10 cellular contexts compared by ENCODE assay signal in the genomic region with DNA sequence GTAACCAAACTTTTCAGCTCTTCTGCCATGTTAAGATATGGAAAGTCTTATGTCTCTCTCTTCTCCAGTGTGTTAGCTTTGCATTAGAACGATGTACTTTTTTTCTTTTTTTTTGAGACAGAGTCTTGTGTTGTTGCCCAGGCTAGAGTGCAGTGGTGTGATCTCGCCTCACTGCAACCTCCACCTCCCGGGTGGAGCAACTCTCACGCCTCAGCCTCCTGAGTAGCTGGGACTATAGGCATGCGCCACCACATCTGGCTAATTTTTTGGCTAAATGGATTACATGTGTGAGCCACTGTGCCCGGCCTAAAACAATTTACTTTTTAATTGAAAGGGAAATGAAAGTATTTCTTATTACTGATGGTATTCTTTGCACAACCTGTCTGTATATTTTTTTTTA. TPM values are rescaled to one million over a fixed set of nuclear protein-coding genes. Genes with fewer than 3 reads are reported as not detected.
DNase-seq lines count a peak whose midpoint lies in the region; ATAC-seq and TF ChIP-seq lines count a peak whose summit lies in the region.
"Had no signal": no experiment of that assay in that cellular context is flagged by ENCODE, and none has a peak within 500 bp of the region (broad histone marks: within the 10 kb centered on the region; RNA-seq: fewer than 3 reads in every experiment).

No MANE protein-coding gene starts in this region.

- peaks cover 30 to 75% (median 64%) of the 10 kb centered on the region in 4 donors for H3K4me1 Mint-ChIP-seq in CD4-positive, CD25-positive, alpha-beta regulatory T cell
- H3K4me1 Mint-ChIP-seq in GM23338, result peaks cover 28% of the 10 kb centered on the region
- peaks cover 64% of the 10 kb centered on the region for H3K4me1 Mint-ChIP-seq in activated naive CD8-positive, alpha-beta T cell treated with anti-CD3 and anti-CD28 coated beads for 36 hours
- H3K4me1 Mint-ChIP-seq in natural killer cell treated with Interleukin-12 subunit alpha and Interleukin-12 subunit beta and Interleukin-15 and Interleukin-18, amount 100 ng/mL, for 72 hours (ENCODE audit: low read depth in 2 of 2), result peaks cover 40 to 44% of the 10 kb centered on the region in 2 donors

- no peak for DNase-seq in CD4-positive, CD25-positive, alpha-beta regulatory T cell
- DNase-seq in GM23338 (ENCODE audit: low spot score), result no peak
- DNase-seq in activated naive CD8-positive, alpha-beta T cell treated with anti-CD3 and anti-CD28 coated beads for 36 hours, result no peak
- DNase-seq in natural killer cell treated with Interleukin-12 subunit alpha and Interleukin-12 subunit beta and Interleukin-15 and Interleukin-18, amount 100 ng/mL, for 72 hours (ENCODE audit: low spot score), result peak; percentile 63
- no peak for DNase-seq in mesenteric fat pad (ENCODE audit: low spot score)
- no peak for DNase-seq in effector CD8-positive, alpha-beta T cell (lab: John Stamatoyannopoulos, UW)
- no peak for DNase-seq in omental fat pad (ENCODE audit: low spot score)
- DNase-seq: MM.1S, NCI-H748 treated with DMSO at 0.1 percent for 48 hours had no signal

- H3K36me3 ChIP-seq in CD4-positive, CD25-positive, alpha-beta regulatory T cell (ENCODE audit: control insufficient read depth, insufficient read depth, low read length), result peaks cover 3% of the 10 kb centered on the region
- no peaks in the 10 kb centered on the region for H3K36me3 ChIP-seq in GM23338 (ENCODE audit: insufficient read depth)

- no peaks in the 10 kb centered on the region; the same call in 1 of the 2 replicates for H3F3A ChIP-seq in GM23338 (replicated peaks; ENCODE audit: low read depth)

- H3K27ac Mint-ChIP-seq in CD4-positive, CD25-positive, alpha-beta regulatory T cell, result peak overlapping the region in 2 of 3 donors; percentile 47 to 59
- peak overlapping the region; percentile 39; the same call in 1 of the 2 replicates for H3K27ac Mint-ChIP-seq in GM23338
- H3K27ac Mint-ChIP-seq in activated naive CD8-positive, alpha-beta T cell treated with anti-CD3 and anti-CD28 coated beads for 36 hours, result peak overlapping the region; percentile 66
- peak overlapping the region; percentile 51 to 74 for H3K27ac Mint-ChIP-seq in natural killer cell treated with Interleukin-12 subunit alpha and Interleukin-12 subunit beta and Interleukin-15 and Interleukin-18, amount 100 ng/mL, for 72 hours

- no peaks in the 10 kb centered on the region for H3K27me3 Mint-ChIP-seq in CD4-positive, CD25-positive, alpha-beta regulatory T cell
- H3K27me3 Mint-ChIP-seq in GM23338 (ENCODE audit: insufficient read depth, low read depth, poor library complexity), result peaks cover 6% of the 10 kb centered on the region
- no peaks in the 10 kb centered on the region for H3K27me3 Mint-ChIP-seq in activated naive CD8-positive, alpha-beta T cell treated with anti-CD3 and anti-CD28 coated beads for 36 hours
- no peaks in the 10 kb centered on the region for H3K27me3 Mint-ChIP-seq in natural killer cell treated with Interleukin-12 subunit alpha and Interleukin-12 subunit beta and Interleukin-15 and Interleukin-18, amount 100 ng/mL, for 72 hours

- H3K4me2 ChIP-seq in GM23338, result no peak overlapping the region

- H3K4me3 Mint-ChIP-seq in CD4-positive, CD25-positive, alpha-beta regulatory T cell, result peak overlapping the region in 3 of 4 donors; percentile 1 to 32 (median 10)
- no peak overlapping the region for H3K4me3 Mint-ChIP-seq in GM23338
- H3K4me3 Mint-ChIP-seq in activated naive CD8-positive, alpha-beta T cell treated with anti-CD3 and anti-CD28 coated beads for 36 hours, result no peak overlapping the region
- no peak overlapping the region for H3K4me3 Mint-ChIP-seq in natural killer cell treated with Interleukin-12 subunit alpha and Interleukin-12 subunit beta and Interleukin-15 and Interleukin-18, amount 100 ng/mL, for 72 hours

- H2AFZ ChIP-seq in GM23338, result no peak overlapping the region

- no peaks in the 10 kb centered on the region for H3K9me2 ChIP-seq in GM23338 (ENCODE audit: insufficient read depth)

- no peak overlapping the region for H3K4me3 ChIP-seq in CD4-positive, CD25-positive, alpha-beta regulatory T cell (ENCODE audit: low read depth, low read length)
- no peak overlapping the region for H3K4me3 ChIP-seq in GM23338
- H3K4me3 ChIP-seq: cardiac muscle cell had no signal

- TF ChIP-seq CTCF in GM23338 (conservative IDR thresholded peaks at IDR 0.05; ENCODE audit: low read depth in 2 of 2) (no peak), omental fat pad (IDR thresholded peaks at IDR 0.05) (no peak)

- peaks cover 97% of the 10 kb centered on the region for H3K79me2 ChIP-seq in GM23338 (replicated peaks; ENCODE audit: insufficient read depth)

- H3K36me3 Mint-ChIP-seq in CD4-positive, CD25-positive, alpha-beta regulatory T cell, result peaks cover 9% of the 10 kb centered on the region
- H3K36me3 Mint-ChIP-seq in GM23338 (ENCODE audit: low read depth), result no peaks in the 10 kb centered on the region
- peaks cover 16% of the 10 kb centered on the region for H3K36me3 Mint-ChIP-seq in activated naive CD8-positive, alpha-beta T cell treated with anti-CD3 and anti-CD28 coated beads for 36 hours
- no peaks in the 10 kb centered on the region for H3K36me3 Mint-ChIP-seq in natural killer cell treated with Interleukin-12 subunit alpha and Interleukin-12 subunit beta and Interleukin-15 and Interleukin-18, amount 100 ng/mL, for 72 hours

- H3K9me3 Mint-ChIP-seq in CD4-positive, CD25-positive, alpha-beta regulatory T cell, result no peaks in the 10 kb centered on the region
- no peaks in the 10 kb centered on the region for H3K9me3 Mint-ChIP-seq in GM23338
- no peaks in the 10 kb centered on the region for H3K9me3 Mint-ChIP-seq in activated naive CD8-positive, alpha-beta T cell treated with anti-CD3 and anti-CD28 coated beads for 36 hours
- H3K9me3 Mint-ChIP-seq in natural killer cell treated with Interleukin-12 subunit alpha and Interleukin-12 subunit beta and Interleukin-15 and Interleukin-18, amount 100 ng/mL, for 72 hours, result no peaks in the 10 kb centered on the region

- H3K27me3 ChIP-seq in CD4-positive, CD25-positive, alpha-beta regulatory T cell (ENCODE audit: control insufficient read depth, insufficient read depth, low read length), result no peaks in the 10 kb centered on the region
- H3K27me3 ChIP-seq in GM23338 (ENCODE audit: insufficient read depth), result no peaks in the 10 kb centered on the region
- H3K27me3 ChIP-seq: cardiac muscle cell had no signal

- peak overlapping the region; percentile 37 for H3K27ac ChIP-seq in CD4-positive, CD25-positive, alpha-beta regulatory T cell (ENCODE audit: insufficient read depth, low read length, poor library complexity, severe bottlenecking)
- 0 out of 2 replicates have a peak overlapping the region, but pooled peaks have one; percentile 13 for H3K27ac ChIP-seq in GM23338 (ENCODE audit: low read depth)
- H3K27ac ChIP-seq: cardiac muscle cell had no signal

- no peak for ATAC-seq in CD4-positive, CD25-positive, alpha-beta regulatory T cell (ENCODE audit: low read depth in 2 of 2)
- ATAC-seq in GM23338 (no peak), omental fat pad (ENCODE audit: low FRiP score) (no peak)
- peak; percentile 43 to 77 for ATAC-seq in natural killer cell treated with Interleukin-12 subunit alpha and Interleukin-12 subunit beta and Interleukin-15 and Interleukin-18, amount 100 ng/mL, for 72 hours

- H3K4me1 ChIP-seq in CD4-positive, CD25-positive, alpha-beta regulatory T cell (ENCODE audit: control insufficient read depth, insufficient read depth, low read length, poor library complexity, severe bottlenecking), result peaks cover 35% of the 10 kb centered on the region
- H3K4me1 ChIP-seq in GM23338 (ENCODE audit: insufficient read depth), result peaks cover 19% of the 10 kb centered on the region

- H4K20me1 ChIP-seq in GM23338 (replicated peaks; ENCODE audit: insufficient read depth), result peaks cover 6% of the 10 kb centered on the region; the same call in 1 of the 2 replicates

- H3K9me3 ChIP-seq in CD4-positive, CD25-positive, alpha-beta regulatory T cell (ENCODE audit: control insufficient read depth in 2 of 2, low read length in 2 of 2), result no peaks in the 10 kb centered on the region

TF ChIP-seq in GM23338, 12 proteins besides CTCF, POLR2A, EP300 and RAD21 (continues in another document):
- TF ChIP-seq, protein P1, sequence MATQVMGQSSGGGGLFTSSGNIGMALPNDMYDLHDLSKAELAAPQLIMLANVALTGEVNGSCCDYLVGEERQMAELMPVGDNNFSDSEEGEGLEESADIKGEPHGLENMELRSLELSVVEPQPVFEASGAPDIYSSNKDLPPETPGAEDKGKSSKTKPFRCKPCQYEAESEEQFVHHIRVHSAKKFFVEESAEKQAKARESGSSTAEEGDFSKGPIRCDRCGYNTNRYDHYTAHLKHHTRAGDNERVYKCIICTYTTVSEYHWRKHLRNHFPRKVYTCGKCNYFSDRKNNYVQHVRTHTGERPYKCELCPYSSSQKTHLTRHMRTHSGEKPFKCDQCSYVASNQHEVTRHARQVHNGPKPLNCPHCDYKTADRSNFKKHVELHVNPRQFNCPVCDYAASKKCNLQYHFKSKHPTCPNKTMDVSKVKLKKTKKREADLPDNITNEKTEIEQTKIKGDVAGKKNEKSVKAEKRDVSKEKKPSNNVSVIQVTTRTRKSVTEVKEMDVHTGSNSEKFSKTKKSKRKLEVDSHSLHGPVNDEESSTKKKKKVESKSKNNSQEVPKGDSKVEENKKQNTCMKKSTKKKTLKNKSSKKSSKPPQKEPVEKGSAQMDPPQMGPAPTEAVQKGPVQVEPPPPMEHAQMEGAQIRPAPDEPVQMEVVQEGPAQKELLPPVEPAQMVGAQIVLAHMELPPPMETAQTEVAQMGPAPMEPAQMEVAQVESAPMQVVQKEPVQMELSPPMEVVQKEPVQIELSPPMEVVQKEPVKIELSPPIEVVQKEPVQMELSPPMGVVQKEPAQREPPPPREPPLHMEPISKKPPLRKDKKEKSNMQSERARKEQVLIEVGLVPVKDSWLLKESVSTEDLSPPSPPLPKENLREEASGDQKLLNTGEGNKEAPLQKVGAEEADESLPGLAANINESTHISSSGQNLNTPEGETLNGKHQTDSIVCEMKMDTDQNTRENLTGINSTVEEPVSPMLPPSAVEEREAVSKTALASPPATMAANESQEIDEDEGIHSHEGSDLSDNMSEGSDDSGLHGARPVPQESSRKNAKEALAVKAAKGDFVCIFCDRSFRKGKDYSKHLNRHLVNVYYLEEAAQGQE (IDR thresholded peaks at IDR 0.05; ENCODE audit: unreplicated experiment), result no peak
- TF ChIP-seq CREB1 (CRISPR knock-in tag; IDR thresholded peaks at IDR 0.05; ENCODE audit: low read depth), result no peak
- TF ChIP-seq EZH2phosphoT487 (IDR thresholded peaks at IDR 0.05; ENCODE audit: unreplicated experiment), result no peak
- no peak for TF ChIP-seq POLR2AphosphoS5 (IDR thresholded peaks at IDR 0.05; ENCODE audit: low read depth)

RNA-seq across cellular contexts. Expression of a gene that starts 35.8 kb away (rescaled TPM):
- total RNA-seq in CD4-positive, CD25-positive, alpha-beta regulatory T cell, result 92.4 TPM
- 1 to 10 TPM; 7.4 to 9.0 (median 7.9) TPM for polyA plus RNA-seq in CD4-positive, CD25-positive, alpha-beta regulatory T cell
- total RNA-seq in GM23338 (2014; rRNA removed; shearing (Covaris generic)), result 28.5 and 43.6 TPM in 2 replicates
- 11.4 and 14.9 TPM in 2 replicates for polyA plus RNA-seq in GM23338 (2016; fragmentation: Nextera tagmentation; extraction: Ambion mirVana)
- 10 to 100 TPM; 49.3 to 51.9 TPM for total RNA-seq in activated naive CD8-positive, alpha-beta T cell treated with anti-CD3 and anti-CD28 coated beads for 36 hours
- total RNA-seq in natural killer cell treated with Interleukin-12 subunit alpha and Interleukin-12 subunit beta and Interleukin-15 and Interleukin-18, amount 100 ng/mL, for 72 hours, result 10 to 100 TPM; 58.6 to 92.4 TPM
- total RNA-seq in mesenteric fat pad (92.0 TPM), omental fat pad (10 to 100 TPM; 33.4 to 64.0 (median 51.5) TPM)

Comparison
In these comparisons a context has a peak if more than half of its experiments do, and no peak if none do; other contexts are left out.
1. ATAC-seq: peak in natural killer cell treated with Interleukin-12 subunit alpha and Interleukin-12 subunit beta and Interleukin-15 and Interleukin-18, amount 100 ng/mL, for 72 hours (2 of 2); none in CD4-positive, CD25-positive, alpha-beta regulatory T cell (0 of 2), GM23338 (single experiment) and omental fat pad (single experiment).
2. H3K4me3 Mint-ChIP-seq: peak in CD4-positive, CD25-positive, alpha-beta regulatory T cell (3 of 4); none in GM23338 (single experiment), activated naive CD8-positive, alpha-beta T cell treated with anti-CD3 and anti-CD28 coated beads for 36 hours (single experiment) and natural killer cell treated with Interleukin-12 subunit alpha and Interleukin-12 subunit beta and Interleukin-15 and Interleukin-18, amount 100 ng/mL, for 72 hours (single experiment).
3. Peak in every context shown above with its lines, with median percentiles within 50 percentile points of each other: H3K27ac Mint-ChIP-seq.